In genomic region chrX:153507484-153508178, GRCh38 we compare ENCODE assay signal across 8 cellular contexts.
A peak's percentile ranks its signal among the peaks of the same experiment; 100 is the strongest.
DNase-seq lines count a peak whose midpoint lies in the region; ATAC-seq lines count a peak whose summit lies in the region.

No MANE protein-coding gene starts in this region.

- H3K27ac ChIP-seq in layer of hippocampus (ENCODE audit: low read depth, low read length): peak overlapping the region; percentile 30

- H3K27me3 ChIP-seq in layer of hippocampus (ENCODE audit: control insufficient read depth, insufficient read depth, low read length): no peaks in the 10 kb centered on the region

- peak; percentile 90 for DNase-seq in AG08396 (ENCODE audit: low spot score)
- peak; percentile 50 for DNase-seq in NCI-H2227 treated with DMSO at 0.1 percent for 48 hours (lab: John Stamatoyannopoulos, UW)
- peak; percentile 75 for DNase-seq in activated CD4-positive, alpha-beta T cell treated with anti-CD3 and anti-CD28 coated beads for 1 hour
- peak; percentile 70 for DNase-seq in central memory CD4-positive, alpha-beta T cell
- DNase-seq in stimulated activated CD4-positive, alpha-beta T cell treated with anti-CD3 and anti-CD28 coated beads, Interleukin-4, amount 100 ng/mL, for 1 hour: peak; percentile 83

- ATAC-seq in GM18519 (IDR thresholded peaks at IDR 0.05; ENCODE audit: low FRiP score, unreplicated experiment) (peak; percentile 53), HG03045 (IDR thresholded peaks at IDR 0.05; ENCODE audit: unreplicated experiment) (peak; percentile 86)

Comparison
In these comparisons a context has a peak if more than half of its experiments do, and no peak if none do; other contexts are left out.
1. Peak in every context shown above with its lines: DNase-seq, ATAC-seq and H3K27ac ChIP-seq.